11 cellular contexts compared by ENCODE assay signal in the genomic region with DNA sequence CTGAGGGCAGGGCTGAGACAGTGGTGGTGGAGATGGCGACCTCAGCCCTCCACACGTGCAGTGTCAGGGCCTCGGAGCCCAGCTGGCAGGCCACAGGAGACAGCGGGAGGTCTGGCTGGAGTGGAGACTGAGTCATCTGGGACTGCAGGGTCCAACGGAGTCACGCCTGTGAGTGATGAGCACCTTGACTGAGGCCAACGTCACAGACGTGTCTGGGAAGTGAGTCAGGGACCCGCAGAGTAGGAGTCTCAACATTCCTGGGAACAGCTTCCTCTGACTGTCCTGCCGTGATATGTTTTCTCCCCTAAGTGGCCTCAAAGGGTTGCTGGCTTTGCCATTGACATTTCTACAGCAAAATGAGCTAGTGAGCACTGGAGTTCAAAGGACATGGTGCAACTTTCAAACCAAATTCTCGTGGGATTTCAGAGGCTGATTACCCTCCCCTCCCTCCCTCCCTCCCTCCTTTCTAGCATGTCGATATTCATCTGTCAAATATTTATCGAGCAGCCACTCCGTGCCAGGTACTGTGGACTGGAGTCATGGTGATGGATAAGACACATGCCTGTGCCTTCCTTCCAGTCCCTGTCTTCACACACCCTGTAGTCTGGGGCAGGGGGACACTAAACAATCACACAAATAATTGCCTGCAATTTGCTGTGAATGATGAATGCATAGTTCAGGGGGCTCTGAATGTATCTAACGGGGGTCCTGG. TPM values are rescaled to one million over a fixed set of nuclear protein-coding genes. Genes with fewer than 3 reads are reported as not detected.
DNase-seq lines count a peak whose midpoint lies in the region; ATAC-seq, FAIRE-seq and TF ChIP-seq lines count a peak whose summit lies in the region.
"Had no signal": no experiment of that assay in that cellular context is flagged by ENCODE, and none has a peak within 500 bp of the region (broad histone marks: within the 10 kb centered on the region; RNA-seq: fewer than 3 reads in every experiment).

No MANE protein-coding gene starts in this region.

- DNase-seq in H54 (ENCODE audit: insufficient read length, low spot score) (peak; percentile 83), SW480 (ENCODE audit: low spot score) (peak; percentile 90), glomerular endothelial cell (ENCODE audit: extremely low read depth, low read depth, low spot score) (peak; percentile 73), NCI-H2029 treated with DMSO at 0.1 percent for 48 hours (lab: John Stamatoyannopoulos, UW) (no peak), mesenteric fat pad (ENCODE audit: low spot score) (no peak)
- DNase-seq: activated CD4-positive, alpha-beta T cell treated with anti-CD3 and anti-CD28 coated beads, Interleukin-2, amount 50 U/mL, for 48 hours; colonic mucosa; Karpas-422 had no signal

- H3K27ac ChIP-seq in skin epidermis, result peak overlapping the region in 11 of 21 experiments; percentile 13 to 71 (median 35)
- H3K27ac ChIP-seq: colonic mucosa had no signal

- ATAC-seq in HG02973 (IDR thresholded peaks at IDR 0.05; ENCODE audit: unreplicated experiment) (no peak), GM18517 (IDR thresholded peaks at IDR 0.05; ENCODE audit: unreplicated experiment) (no peak)

- no peak for TF ChIP-seq POLR2A in H54 (IDR thresholded peaks at IDR 0.05; ENCODE audit: low read depth, low read length)

- H3K4me3 ChIP-seq in skin epidermis, result no peak overlapping the region
- H3K4me3 ChIP-seq: colonic mucosa had no signal

- peak; percentile 89 for FAIRE-seq in H54 (lab: Jason Lieb, UNC)

RNA-seq across cellular contexts. Expression of a gene that starts 53.3 kb away (rescaled TPM):
- total RNA-seq in glomerular endothelial cell, result 125 and 164 TPM in 2 replicates
- 272 TPM for total RNA-seq in mesenteric fat pad

RNA-seq across cellular contexts. Expression of a gene that starts 58.2 kb away (rescaled TPM):
- total RNA-seq in glomerular endothelial cell (55.4 and 59.3 TPM in 2 replicates), mesenteric fat pad (51.1 TPM)

RNA-seq across cellular contexts. Expression of a gene that starts 58.3 kb away (rescaled TPM):
- total RNA-seq in glomerular endothelial cell (7.5 and 17.0 TPM in 2 replicates), mesenteric fat pad (27.3 TPM)

Comparison
In these comparisons a context has a peak if more than half of its experiments do, and no peak if none do; other contexts are left out.
1. DNase-seq: peak in H54 (single experiment), SW480 (single experiment) and glomerular endothelial cell (single experiment); none in NCI-H2029 treated with DMSO at 0.1 percent for 48 hours (single experiment) and mesenteric fat pad (single experiment).